8 cellular contexts compared by ENCODE assay signal in the genomic region with DNA sequence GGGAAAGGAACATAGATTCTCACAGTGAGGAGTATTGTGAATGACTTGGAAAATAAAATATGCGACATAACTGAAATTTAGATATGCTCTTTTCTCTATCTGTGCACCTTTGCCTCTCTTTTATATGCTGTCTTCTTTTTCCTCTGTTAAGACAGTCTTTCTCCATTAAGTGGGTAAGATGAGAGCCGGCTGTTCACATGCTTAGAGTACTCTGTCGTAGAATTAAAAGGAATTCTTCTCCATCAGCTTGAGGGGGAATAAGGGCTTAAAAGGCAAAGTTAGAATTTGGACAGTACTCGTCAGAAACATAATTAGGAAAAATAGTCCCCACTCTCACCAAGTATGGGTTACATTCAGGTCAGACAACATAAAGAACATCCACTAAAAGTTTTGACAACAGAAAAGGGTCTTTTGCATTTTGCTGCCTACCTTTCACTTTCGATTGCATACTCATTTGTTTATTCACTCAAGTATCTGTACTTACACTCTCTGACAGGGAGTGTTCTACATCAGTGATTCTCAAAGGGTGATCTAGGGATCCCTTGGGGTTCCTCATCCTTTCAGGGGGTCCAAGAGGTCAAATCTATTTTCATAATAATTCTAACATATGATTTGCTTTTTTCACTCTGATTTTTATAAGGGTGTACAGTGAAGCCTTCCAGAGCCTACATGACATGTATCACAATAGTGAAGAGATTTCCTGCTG. TPM values are rescaled to one million over a fixed set of nuclear protein-coding genes. Genes with fewer than 3 reads are reported as not detected.
DNase-seq lines count a peak whose midpoint lies in the region; ATAC-seq, FAIRE-seq and TF ChIP-seq lines count a peak whose summit lies in the region.

No MANE protein-coding gene starts in this region.

- no peak for TF ChIP-seq EP300 in sigmoid colon (IDR thresholded peaks at IDR 0.05)

- intact Hi-C loops in sigmoid colon (cut with DNase I): no loop called here

- no peaks in the 10 kb centered on the region for H3K27me3 ChIP-seq in sigmoid colon

- FAIRE-seq in GM12891 (lab: Jason Lieb, UNC): peak; percentile 90

- H3K4me3 ChIP-seq in fibroblast of pulmonary artery (replicated peaks; ENCODE audit: low read depth, low read length) (peak overlapping the region; percentile 46), sigmoid colon (peak overlapping the region in 2 of 4 donors; percentile 7 to 17)

- H3K9me3 ChIP-seq in sigmoid colon: peaks cover 0 to 3% (median 0%) of the 10 kb centered on the region in 4 donors

- peak overlapping the region in 1 of 4 donors; percentile 21 for H3K27ac ChIP-seq in sigmoid colon

- peak; percentile 96 for ATAC-seq in GM21367 (IDR thresholded peaks at IDR 0.05; ENCODE audit: unreplicated experiment)
- ATAC-seq in HG03520 (IDR thresholded peaks at IDR 0.05; ENCODE audit: unreplicated experiment): peak; percentile 96

- DNase-seq in GM12891 (ENCODE audit: insufficient read length, low spot score) (peak; percentile 14), fibroblast of pulmonary artery (ENCODE audit: low read depth) (peak; percentile 13), sigmoid colon (no peak), NCI-H524 (lab: John Stamatoyannopoulos, UW) (no peak), NCI-H1417 treated with DMSO at 0.1 percent for 48 hours (lab: John Stamatoyannopoulos, UW) (no peak), mesenteric fat pad (ENCODE audit: low spot score) (no peak)

- WGBS in sigmoid colon, 2 donors: 60 to 64% methylated on average over 5 of the region's 5 CpGs

- no peak for TF ChIP-seq POLR2A in GM12891 (IDR thresholded peaks at IDR 0.05; ENCODE audit: low read depth, low read length)
- TF ChIP-seq POLR2A in sigmoid colon (IDR thresholded peaks at IDR 0.05): no peak

- H3K4me1 ChIP-seq in sigmoid colon: no peaks in the 10 kb centered on the region

- H3K36me3 ChIP-seq in sigmoid colon: no peaks in the 10 kb centered on the region

- TF ChIP-seq CTCF in fibroblast of pulmonary artery (IDR thresholded peaks at IDR 0.05; ENCODE audit: low read length, missing control alignments) (no peak), sigmoid colon (IDR thresholded peaks at IDR 0.05) (no peak)

TF ChIP-seq in GM12891, 5 proteins besides CTCF, POLR2A, EP300 and RAD21:
- TF ChIP-seq POU2F2 (IDR thresholded peaks at IDR 0.05; ENCODE audit: low read depth, low read length) (peak; percentile 89), POLR2AphosphoS5 (IDR thresholded peaks at IDR 0.05; ENCODE audit: low read depth, low read length) (no peak)

RNA-seq across cellular contexts. Expression of a gene that starts 48.0 kb away (rescaled TPM):
- 56.8 TPM for polyA plus RNA-seq in GM12891 (2012; ENCODE audit: low read depth, missing spikeins)
- 10 to 100 TPM in 1 of 4 donors, 1 to 10 TPM in 3; 4.8 to 11.1 (median 7.8) TPM for total RNA-seq in sigmoid colon
- 10 to 100 TPM in 1 of 3 donors, 1 to 10 TPM in 2; 3.7 to 16.4 (median 6.0) TPM for polyA plus RNA-seq in sigmoid colon
- total RNA-seq in mesenteric fat pad: 11.6 TPM

Comparison
In these comparisons a context has a peak if more than half of its experiments do, and no peak if none do; other contexts are left out.
1. DNase-seq: peak in GM12891 (single experiment) and fibroblast of pulmonary artery (single experiment); none in sigmoid colon (single experiment), NCI-H524 (0 of 2), NCI-H1417 treated with DMSO at 0.1 percent for 48 hours (single experiment) and mesenteric fat pad (single experiment).